ENCODE assay signal across 16 cellular contexts in genomic region chr5:3590967-3591900, GRCh38. TPM values are rescaled to one million over a fixed set of nuclear protein-coding genes. Genes with fewer than 3 reads are reported as not detected.
DNase-seq lines count a peak whose midpoint lies in the region; ATAC-seq and TF ChIP-seq lines count a peak whose summit lies in the region.
"Had no signal": no experiment of that assay in that cellular context is flagged by ENCODE, and none has a peak within 500 bp of the region (broad histone marks: within the 10 kb centered on the region; RNA-seq: fewer than 3 reads in every experiment).

No MANE protein-coding gene starts in this region.

- peak overlapping the region; percentile 45 for H3K4me2 ChIP-seq in parathyroid adenoma (ENCODE audit: low read length)

- no peak overlapping the region for H2AFZ ChIP-seq in parathyroid adenoma

- H3K27me3 Mint-ChIP-seq in activated naive CD4-positive, alpha-beta T cell treated with anti-CD3 and anti-CD28 coated beads, Interleukin-2, amount 10 ng/mL, durations not matched to agents 7 days and 5 days = peaks cover 76% of the 10 kb centered on the region

- H3K36me3 Mint-ChIP-seq in activated naive CD4-positive, alpha-beta T cell treated with anti-CD3 and anti-CD28 coated beads, Interleukin-2, amount 10 ng/mL, durations not matched to agents 7 days and 5 days = peaks cover 4% of the 10 kb centered on the region

- H3K36me3 ChIP-seq in gastroesophageal sphincter = no peaks in the 10 kb centered on the region
- H3K36me3 ChIP-seq in parathyroid adenoma (ENCODE audit: control insufficient read depth, insufficient read depth, low read length) = no peaks in the 10 kb centered on the region
- H3K36me3 ChIP-seq: vagina had no signal

- H3K27me3 ChIP-seq in gastroesophageal sphincter (peaks cover 100% of the 10 kb centered on the region), parathyroid adenoma (ENCODE audit: control insufficient read depth, insufficient read depth, low read length) (peaks cover 3% of the 10 kb centered on the region)

- TF ChIP-seq CTCF in gastroesophageal sphincter (IDR thresholded peaks at IDR 0.05) = no peak
- no peak for TF ChIP-seq CTCF in parathyroid adenoma (IDR thresholded peaks at IDR 0.05)

- no peaks in the 10 kb centered on the region for H3K79me2 ChIP-seq in parathyroid adenoma

- H3K4me1 ChIP-seq in gastroesophageal sphincter (peaks cover 0 to 38% (median 20%) of the 10 kb centered on the region in 3 donors), parathyroid adenoma (no peaks in the 10 kb centered on the region)

- H3K27ac Mint-ChIP-seq in activated naive CD4-positive, alpha-beta T cell treated with anti-CD3 and anti-CD28 coated beads, Interleukin-2, amount 10 ng/mL, durations not matched to agents 7 days and 5 days = no peak overlapping the region

- H3K27ac ChIP-seq in gastroesophageal sphincter (no peak overlapping the region), parathyroid adenoma (no peak overlapping the region)
- H3K27ac ChIP-seq: vagina had no signal

- WGBS in gastroesophageal sphincter (ENCODE audit: low coverage in 1 of 2), 2 donors = 1 to 3% methylated on average over 9 to 14 of the region's 79 CpGs

- TF ChIP-seq EP300 in gastroesophageal sphincter (IDR thresholded peaks at IDR 0.05) = no peak

- H3K9ac ChIP-seq in parathyroid adenoma = no peak overlapping the region

- no peaks in the 10 kb centered on the region for H3K9me3 Mint-ChIP-seq in activated naive CD4-positive, alpha-beta T cell treated with anti-CD3 and anti-CD28 coated beads, Interleukin-2, amount 10 ng/mL, durations not matched to agents 7 days and 5 days

- ATAC-seq in gastroesophageal sphincter = peak; percentile 27
- no peak for ATAC-seq in GM21825 (IDR thresholded peaks at IDR 0.05; ENCODE audit: unreplicated experiment)
- ATAC-seq: esophagus mucosa had no signal

- H3K4me3 Mint-ChIP-seq in activated naive CD4-positive, alpha-beta T cell treated with anti-CD3 and anti-CD28 coated beads, Interleukin-2, amount 10 ng/mL, durations not matched to agents 7 days and 5 days = no peak overlapping the region

- no peak overlapping the region for H3K4me3 ChIP-seq in gastroesophageal sphincter
- no peak overlapping the region for H3K4me3 ChIP-seq in parathyroid adenoma (ENCODE audit: low read depth, low read length)
- H3K4me3 ChIP-seq: vagina had no signal

- H3K4me1 Mint-ChIP-seq in activated naive CD4-positive, alpha-beta T cell treated with anti-CD3 and anti-CD28 coated beads, Interleukin-2, amount 10 ng/mL, durations not matched to agents 7 days and 5 days = peaks cover 4% of the 10 kb centered on the region

- DNase-seq in GM03348 (ENCODE audit: low spot score) (peak; percentile 61), RPMI8226 (peak; percentile 28), H4 (ENCODE audit: low spot score) (no peak), NCI-H146 treated with DMSO at 0.1 percent for 48 hours (lab: John Stamatoyannopoulos, UW; ENCODE audit: unreplicated experiment) (no peak)
- no peak for DNase-seq in activated naive CD4-positive, alpha-beta T cell treated with anti-CD3 and anti-CD28 coated beads, Interleukin-2, amount 10 ng/mL, durations not matched to agents 7 days and 5 days
- DNase-seq: activated CD8-positive, alpha-beta memory T cell treated with anti-CD3 and anti-CD28 coated beads for 24 hours; activated naive CD4-positive, alpha-beta T cell treated with anti-CD3 and anti-CD28 coated beads, Interleukin-2, amount 50 U/mL, for 16 hours; C1 segment of cervical spinal cord; GOT3; NCI-H1930 had no signal

- TF ChIP-seq POLR2A in gastroesophageal sphincter (IDR thresholded peaks at IDR 0.05) = no peak

- CTCF ChIA-PET in activated naive CD4-positive, alpha-beta T cell treated with anti-CD3 and anti-CD28 coated beads, Interleukin-2, amount 10 ng/mL, durations not matched to agents 7 days and 5 days (lab: Charles Lee) = no interaction called here

- no peaks in the 10 kb centered on the region for H3K9me3 ChIP-seq in gastroesophageal sphincter
- no peaks in the 10 kb centered on the region for H3K9me3 ChIP-seq in parathyroid adenoma (ENCODE audit: control insufficient read depth, low read length)
- H3K9me3 ChIP-seq: vagina had no signal

RNA-seq across cellular contexts. Expression of gene IRX1, which starts 4.4 kb away (rescaled TPM):
- total RNA-seq in gastroesophageal sphincter = 1 to 10 TPM in 1 of 4 donors, under 1 TPM in 1, not detected in 2; 0.39 to 2.0 TPM
- 17.1 and 21.3 TPM in 2 replicates for total RNA-seq in H4 (2014; rRNA removed; shearing (Covaris generic))
- total RNA-seq: pulmonary artery endothelial cell, vagina had no signal

Comparison
In these comparisons a context has a peak if more than half of its experiments do, and no peak if none do; other contexts are left out.
1. DNase-seq: peak in GM03348 (single experiment) and RPMI8226 (single experiment); none in activated naive CD4-positive, alpha-beta T cell treated with anti-CD3 and anti-CD28 coated beads, Interleukin-2, amount 10 ng/mL, durations not matched to agents 7 days and 5 days (single experiment), H4 (single experiment) and NCI-H146 treated with DMSO at 0.1 percent for 48 hours (single experiment).